Comparison of ENCODE assay signal across 1 cellular context in the genomic region with DNA sequence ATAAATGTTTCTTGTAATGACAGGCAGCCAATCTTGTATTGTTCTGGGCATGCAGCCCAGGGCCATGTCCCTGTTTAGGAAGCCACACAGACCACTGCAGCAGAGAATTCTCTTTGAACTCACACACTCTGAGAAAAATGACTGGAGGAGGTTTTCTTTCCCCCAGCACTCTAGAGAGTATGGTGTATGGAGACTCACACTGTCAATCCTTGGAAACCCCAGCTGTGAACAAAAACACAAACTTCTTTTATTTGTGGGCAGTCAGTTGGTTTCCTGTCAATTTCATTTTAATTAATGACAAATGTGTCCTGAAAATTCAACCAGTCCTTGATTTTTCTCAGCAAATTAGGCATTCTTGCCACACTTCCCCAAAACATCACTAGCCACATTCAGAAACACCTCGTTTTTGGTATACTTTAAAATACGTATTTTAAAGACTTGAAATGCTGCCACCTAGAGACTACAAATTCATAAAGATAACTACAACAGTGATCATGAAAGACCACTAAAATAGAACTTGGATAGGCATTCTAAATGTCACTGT.
TF ChIP-seq lines count a peak whose summit lies in the region.

No MANE protein-coding gene starts in this region.

TF ChIP-seq in IMR-90, 13 proteins besides CTCF, POLR2A, EP300 and RAD21 (continued from another document):
- TF ChIP-seq NFE2L2 (IDR thresholded peaks at IDR 0.05; ENCODE audit: low read depth, low read length): no peak
- TF ChIP-seq CHD1 (IDR thresholded peaks at IDR 0.05; ENCODE audit: low read depth, low read length): no peak
- no peak for TF ChIP-seq CEBPB (IDR thresholded peaks at IDR 0.05; ENCODE audit: low read depth, low read length)
